In the genomic region with DNA sequence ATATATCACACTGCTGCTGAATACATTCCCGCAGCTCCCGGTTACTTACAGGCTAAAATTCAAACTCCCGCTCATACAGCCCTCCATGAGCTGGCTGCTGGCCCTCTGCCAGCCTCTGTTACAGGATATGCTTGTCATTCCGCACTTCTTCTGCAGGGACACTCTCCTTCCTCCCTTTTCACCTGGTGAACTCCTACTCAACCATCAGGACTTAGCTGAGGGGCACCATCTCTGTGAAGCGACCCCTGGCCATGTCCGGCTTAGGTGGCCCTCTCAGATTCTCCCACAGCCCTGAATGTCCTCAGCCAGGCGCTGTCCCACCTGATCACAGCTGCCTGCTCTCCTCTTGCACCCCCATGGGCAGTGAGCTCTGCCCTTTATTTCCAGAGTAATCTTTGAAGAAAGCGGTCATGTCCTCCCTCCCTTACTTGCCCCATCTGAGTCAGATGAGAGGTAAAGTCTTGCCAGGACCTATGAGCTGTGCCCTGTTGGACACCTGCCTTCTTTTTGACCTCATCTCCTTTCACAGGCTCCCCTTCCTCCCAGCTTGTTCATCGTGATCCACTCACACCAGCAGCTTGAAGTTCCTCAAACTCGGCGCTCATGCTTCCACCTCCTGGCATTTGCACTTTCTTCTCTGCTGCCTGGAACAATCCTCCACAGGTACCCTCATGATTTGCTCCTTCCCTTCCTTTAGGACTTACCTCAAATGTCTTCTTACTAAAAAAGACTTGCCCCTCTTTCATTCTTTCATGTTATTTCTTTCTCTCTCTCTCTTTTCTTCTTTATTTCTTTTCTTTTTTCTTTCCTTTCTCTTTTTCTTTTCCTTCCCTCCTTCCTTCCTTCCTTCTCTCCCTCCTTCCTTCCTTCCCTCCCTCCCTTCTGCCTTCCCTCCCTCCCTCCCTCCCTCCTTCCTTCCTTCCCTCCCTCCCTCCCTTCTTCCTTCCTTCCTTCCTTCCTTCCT, we compare ENCODE assay signal across 14 cellular contexts. TPM values are rescaled to one million over a fixed set of nuclear protein-coding genes. Genes with fewer than 3 reads are reported as not detected.
DNase-seq lines count a peak whose midpoint lies in the region; ATAC-seq, FAIRE-seq and TF ChIP-seq lines count a peak whose summit lies in the region.
"Had no signal": no experiment of that assay in that cellular context is flagged by ENCODE, and none has a peak within 500 bp of the region (broad histone marks: within the 10 kb centered on the region; RNA-seq: fewer than 3 reads in every experiment).

No MANE protein-coding gene starts in this region.

- H3K4me1 ChIP-seq in A673 (ENCODE audit: insufficient read depth, low read length, poor library complexity, severe bottlenecking): no peaks in the 10 kb centered on the region
- peaks cover 17% of the 10 kb centered on the region for H3K4me1 ChIP-seq in HEK293 (ENCODE audit: control insufficient read depth, insufficient read depth, low read length)

- H3K9me3 ChIP-seq in A673 (ENCODE audit: low read depth, low read length, poor library complexity, severe bottlenecking) (no peaks in the 10 kb centered on the region), HEK293 (ENCODE audit: control insufficient read depth, insufficient read depth, low read depth, low read length) (no peaks in the 10 kb centered on the region)
- H3K9me3 ChIP-seq: neutrophil had no signal

- no peak overlapping the region for H3K4me3 ChIP-seq in A673 (ENCODE audit: low read depth, low read length, poor library complexity, severe bottlenecking)
- no peak overlapping the region for H3K4me3 ChIP-seq in HEK293 (ENCODE audit: low read depth, low read length)

- CTCF ChIA-PET in A673 (lab: Charles Lee) (no interaction called here), HEK293 (lab: Yijun Ruan, JAX) (interaction anchor here (1.3 to 2.2 kb wide), 3 partner anchors 31 to 71 kb away, joined by 3 to 5 read pairs (median 5); no protein-coding TSS in a partner anchor)

- ATAC-seq in GM21515 (IDR thresholded peaks at IDR 0.05; ENCODE audit: unreplicated experiment) (no peak), HG02970 (IDR thresholded peaks at IDR 0.05; ENCODE audit: low FRiP score, unreplicated experiment) (no peak)

- DNase-seq in A673 (ENCODE audit: low spot score) (peak; percentile 62), RCC 7860 (ENCODE audit: low spot score) (peak; percentile 72), epithelial cell of prostate (ENCODE audit: low read depth, low spot score) (no peak), AG08396 (ENCODE audit: low spot score) (no peak), DMS79 treated with DMSO at 0.1 percent for 48 hours (lab: John Stamatoyannopoulos, UW) (no peak)
- DNase-seq: activated naive CD4-positive, alpha-beta T cell treated with Interleukin-2 at 50 U/mL for 16 hours; HCEC 1CT; NCI-H187; T-helper 9 cell had no signal

- no peak for FAIRE-seq in RCC 7860 (lab: Jason Lieb, UNC)

- POLR2A ChIA-PET in A673 (lab: Charles Lee; ENCODE audit: low non-redundant PET) (no interaction called here), HEK293 (lab: Yijun Ruan, JAX) (no interaction called here)

- H3K36me3 ChIP-seq in A673 (ENCODE audit: insufficient read depth, low read length, poor library complexity, severe bottlenecking): no peaks in the 10 kb centered on the region
- H3K36me3 ChIP-seq in HEK293 (ENCODE audit: control insufficient read depth in 2 of 2, insufficient read depth in 1 of 2, low read length in 2 of 2): no peaks in the 10 kb centered on the region
- H3K36me3 ChIP-seq: neutrophil had no signal

- TF ChIP-seq CTCF in A673 (conservative IDR thresholded peaks at IDR 0.05; ENCODE audit: low read depth, low read length): no peak
- no peak for TF ChIP-seq CTCF in HEK293 (tag by site-specific recombination; IDR thresholded peaks at IDR 0.05)

- H3K27ac ChIP-seq in A673 (ENCODE audit: low read depth, low read length, poor library complexity, severe bottlenecking): no peak overlapping the region
- H3K27ac ChIP-seq in HEK293 (ENCODE audit: extremely low read depth, low read depth, low read length): no peak overlapping the region
- H3K27ac ChIP-seq in epithelial cell of prostate: peak overlapping the region; percentile 60
- H3K27ac ChIP-seq: C4-2B, neutrophil had no signal

- no TSS peak for BruUV-seq in A673 (replicated peaks; lab: Mats Ljungman, UMichigan)

- intact Hi-C loops in A673 (cut with micrococcal nuclease; ENCODE audit: unreplicated experiment): no loop called here

- peaks cover 22% of the 10 kb centered on the region for H3K27me3 ChIP-seq in A673 (replicated peaks; ENCODE audit: insufficient read depth, low read depth, low read length, poor library complexity)

TF ChIP-seq in HEK293, 187 proteins besides CTCF, POLR2A, EP300 and RAD21 (continues in another document):
- TF ChIP-seq ZNF530 (tag by site-specific recombination; IDR thresholded peaks at IDR 0.05; ENCODE audit: low read depth) (no peak), ZBTB7A (tag by site-specific recombination; IDR thresholded peaks at IDR 0.05; ENCODE audit: low read depth) (no peak), ZNF211 (tag by site-specific recombination; IDR thresholded peaks at IDR 0.05; ENCODE audit: low read depth) (no peak), PRDM1 (tag by site-specific recombination; IDR thresholded peaks at IDR 0.05) (0 out of 2 replicates have a peak, but pooled peaks have one; percentile 26), ZNF600 (tag by site-specific recombination; IDR thresholded peaks at IDR 0.05) (peak; percentile 47), ZBTB17 (tag by site-specific recombination; IDR thresholded peaks at IDR 0.05) (peak; percentile 60; the same call in 1 of the 2 replicates), WT1 (tag by site-specific recombination; IDR thresholded peaks at IDR 0.05) (peak; percentile 64; the same call in 1 of the 2 replicates), ZNF639 (tag by site-specific recombination; IDR thresholded peaks at IDR 0.05) (no peak), ZNF350 (tag by site-specific recombination; IDR thresholded peaks at IDR 0.05) (no peak), ZEB2 (tag by site-specific recombination; IDR thresholded peaks at IDR 0.05) (0 out of 2 replicates have a peak, but pooled peaks have one; percentile 41), HOXC10 (CRISPR knock-in tag; IDR thresholded peaks at IDR 0.05) (no peak), ZNF366 (tag by site-specific recombination; conservative IDR thresholded peaks at IDR 0.05) (peak; percentile 65), ZNF341 (tag by site-specific recombination; IDR thresholded peaks at IDR 0.05; ENCODE audit: low read depth) (0 out of 2 replicates have a peak, but pooled peaks have one; percentile 33), ZNF16 (tag by site-specific recombination; IDR thresholded peaks at IDR 0.05; ENCODE audit: low read depth) (no peak), SP7 (tag by site-specific recombination; IDR thresholded peaks at IDR 0.05) (peak; percentile 55; the same call in 1 of the 2 replicates), OSR2 (tag by site-specific recombination; IDR thresholded peaks at IDR 0.05) (peak; percentile 80), ZNF561 (tag by site-specific recombination; IDR thresholded peaks at IDR 0.05; ENCODE audit: borderline replicate concordance) (no peak), ZNF416 (tag by site-specific recombination; IDR thresholded peaks at IDR 0.05) (no peak)
- TF ChIP-seq, protein P1, sequence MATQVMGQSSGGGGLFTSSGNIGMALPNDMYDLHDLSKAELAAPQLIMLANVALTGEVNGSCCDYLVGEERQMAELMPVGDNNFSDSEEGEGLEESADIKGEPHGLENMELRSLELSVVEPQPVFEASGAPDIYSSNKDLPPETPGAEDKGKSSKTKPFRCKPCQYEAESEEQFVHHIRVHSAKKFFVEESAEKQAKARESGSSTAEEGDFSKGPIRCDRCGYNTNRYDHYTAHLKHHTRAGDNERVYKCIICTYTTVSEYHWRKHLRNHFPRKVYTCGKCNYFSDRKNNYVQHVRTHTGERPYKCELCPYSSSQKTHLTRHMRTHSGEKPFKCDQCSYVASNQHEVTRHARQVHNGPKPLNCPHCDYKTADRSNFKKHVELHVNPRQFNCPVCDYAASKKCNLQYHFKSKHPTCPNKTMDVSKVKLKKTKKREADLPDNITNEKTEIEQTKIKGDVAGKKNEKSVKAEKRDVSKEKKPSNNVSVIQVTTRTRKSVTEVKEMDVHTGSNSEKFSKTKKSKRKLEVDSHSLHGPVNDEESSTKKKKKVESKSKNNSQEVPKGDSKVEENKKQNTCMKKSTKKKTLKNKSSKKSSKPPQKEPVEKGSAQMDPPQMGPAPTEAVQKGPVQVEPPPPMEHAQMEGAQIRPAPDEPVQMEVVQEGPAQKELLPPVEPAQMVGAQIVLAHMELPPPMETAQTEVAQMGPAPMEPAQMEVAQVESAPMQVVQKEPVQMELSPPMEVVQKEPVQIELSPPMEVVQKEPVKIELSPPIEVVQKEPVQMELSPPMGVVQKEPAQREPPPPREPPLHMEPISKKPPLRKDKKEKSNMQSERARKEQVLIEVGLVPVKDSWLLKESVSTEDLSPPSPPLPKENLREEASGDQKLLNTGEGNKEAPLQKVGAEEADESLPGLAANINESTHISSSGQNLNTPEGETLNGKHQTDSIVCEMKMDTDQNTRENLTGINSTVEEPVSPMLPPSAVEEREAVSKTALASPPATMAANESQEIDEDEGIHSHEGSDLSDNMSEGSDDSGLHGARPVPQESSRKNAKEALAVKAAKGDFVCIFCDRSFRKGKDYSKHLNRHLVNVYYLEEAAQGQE (tag by site-specific recombination; IDR thresholded peaks at IDR 0.05): peak; percentile 32; the same call in 1 of the 2 replicates
- TF ChIP-seq, protein P2, sequence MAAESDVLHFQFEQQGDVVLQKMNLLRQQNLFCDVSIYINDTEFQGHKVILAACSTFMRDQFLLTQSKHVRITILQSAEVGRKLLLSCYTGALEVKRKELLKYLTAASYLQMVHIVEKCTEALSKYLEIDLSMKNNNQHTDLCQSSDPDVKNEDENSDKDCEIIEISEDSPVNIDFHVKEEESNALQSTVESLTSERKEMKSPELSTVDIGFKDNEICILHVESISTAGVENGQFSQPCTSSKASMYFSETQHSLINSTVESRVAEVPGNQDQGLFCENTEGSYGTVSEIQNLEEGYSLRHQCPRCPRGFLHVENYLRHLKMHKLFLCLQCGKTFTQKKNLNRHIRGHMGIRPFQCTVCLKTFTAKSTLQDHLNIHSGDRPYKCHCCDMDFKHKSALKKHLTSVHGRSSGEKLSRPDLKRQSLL (tag by site-specific recombination; IDR thresholded peaks at IDR 0.05): peak; percentile 5; the same call in 1 of the 2 replicates

RNA-seq across cellular contexts. Expression of gene CYP24A1, which starts 5.6 kb away (rescaled TPM):
- total RNA-seq in A673 (2021): 0.33 and 0.56 TPM in 2 replicates

RNA-seq across cellular contexts. Expression of gene PFDN4, which starts 39.7 kb away (rescaled TPM):
- 62.1 and 76.0 TPM in 2 replicates for total RNA-seq in A673 (2021)

Comparison
In these comparisons a context has a peak if more than half of its experiments do, and no peak if none do; other contexts are left out.
1. DNase-seq: peak in A673 (single experiment) and RCC 7860 (single experiment); none in epithelial cell of prostate (single experiment), AG08396 (single experiment) and DMS79 treated with DMSO at 0.1 percent for 48 hours (single experiment).